In genomic region chr11:2377511-2378443, GRCh38 we compare ENCODE assay signal across 8 cellular contexts. TPM values are rescaled to one million over a fixed set of nuclear protein-coding genes. Genes with fewer than 3 reads are reported as not detected.
A peak's percentile ranks its signal among the peaks of the same experiment; 100 is the strongest.
DNase-seq lines count a peak whose midpoint lies in the region; ATAC-seq and TF ChIP-seq lines count a peak whose summit lies in the region.

No MANE protein-coding gene starts in this region.

- H4K20me1 ChIP-seq in HCT116 (ENCODE audit: insufficient read depth) (peaks cover 8% of the 10 kb centered on the region; the same call in 1 of the 2 replicates), PC-9 (ENCODE audit: insufficient read depth) (peaks cover 26% of the 10 kb centered on the region), osteoblast (ENCODE audit: insufficient read depth, low read length) (peaks cover 52% of the 10 kb centered on the region)

- no peaks in the 10 kb centered on the region for H3K9me3 Mint-ChIP-seq in Calu3 (ENCODE audit: low read depth, unreplicated experiment)
- H3K9me3 Mint-ChIP-seq in activated naive CD4-positive, alpha-beta T cell treated with anti-CD3 and anti-CD28 coated beads, Interleukin-2, amount 10 ng/mL, durations not matched to agents 7 days and 5 days = no peaks in the 10 kb centered on the region

- H3K79me2 ChIP-seq in HCT116 (ENCODE audit: insufficient read depth, low read length) (peaks cover 53% of the 10 kb centered on the region), PC-9 (ENCODE audit: low read depth) (peaks cover 39% of the 10 kb centered on the region), osteoblast (ENCODE audit: insufficient read depth, low read length) (peaks cover 53% of the 10 kb centered on the region)

- H3K4me1 Mint-ChIP-seq in Calu3 (ENCODE audit: low read depth, unreplicated experiment) = peaks cover 19% of the 10 kb centered on the region
- peaks cover 25% of the 10 kb centered on the region for H3K4me1 Mint-ChIP-seq in activated naive CD4-positive, alpha-beta T cell treated with anti-CD3 and anti-CD28 coated beads, Interleukin-2, amount 10 ng/mL, durations not matched to agents 7 days and 5 days

- H3K27ac ChIP-seq in HCT116 (ENCODE audit: low read depth, low read length) (peak overlapping the region; percentile 81), PC-9 (no peak overlapping the region), osteoblast (ENCODE audit: low read depth, low read length) (peak overlapping the region; percentile 77)

- DNase-seq in Calu3 (peak; percentile 50), HCT116 (ENCODE audit: low read depth, low spot score) (no peak), PC-9 (peak in 1 of 2 experiments; percentile 25), germinal center (ENCODE audit: low spot score) (peak; percentile 64), osteoblast (ENCODE audit: insufficient read length, low spot score, missing footprints) (peak; percentile 99), SIG-M5 (lab: John Stamatoyannopoulos, UW) (no peak), HPDE6-E6E7 (ENCODE audit: extremely low spot score) (no peak)
- peak; percentile 75 for DNase-seq in activated naive CD4-positive, alpha-beta T cell treated with anti-CD3 and anti-CD28 coated beads, Interleukin-2, amount 10 ng/mL, durations not matched to agents 7 days and 5 days

- POLR2A ChIA-PET in HCT116 (lab: Charles Lee) = interaction anchor here (0.6 to 1.8 kb wide), 8 partner anchors 9 to 1352 kb away, joined by 3 to 14 read pairs (median 3); partner anchors contain the start of gene TSSC4
- POLR2A ChIA-PET in PC-9 (lab: Charles Lee; ENCODE audit: unreplicated experiment) = interaction anchor here (0.6 to 0.9 kb wide), 5 partner anchors 13 to 552 kb away, joined by 3 to 7 read pairs (median 6); partner anchors contain the start of gene PHLDA2

- H3K27me3 ChIP-seq in HCT116 (ENCODE audit: insufficient read depth, low read length) (no peaks in the 10 kb centered on the region), PC-9 (ENCODE audit: insufficient read depth, low read depth) (no peaks in the 10 kb centered on the region), osteoblast (ENCODE audit: insufficient read depth, low read length) (no peaks in the 10 kb centered on the region)

- H3F3A ChIP-seq in PC-9 (ENCODE audit: insufficient read depth, low read depth) = no peaks in the 10 kb centered on the region

- H3K4me2 ChIP-seq in HCT116 (ENCODE audit: low read length) (peak overlapping the region; percentile 98), PC-9 (peak overlapping the region; percentile 86), osteoblast (ENCODE audit: insufficient read depth, low read length) (peak overlapping the region; percentile 89)

- intact Hi-C loops in Calu3 (cut with micrococcal nuclease; ENCODE audit: unreplicated experiment) (no loop called here), HCT116 (cut with micrococcal nuclease) (no loop called here), PC-9 (cut with micrococcal nuclease; ENCODE audit: unreplicated experiment) (no loop called here)

- TF ChIP-seq RAD21 in HCT116 (IDR thresholded peaks at IDR 0.05; ENCODE audit: low read depth) = no peak

- H3K9ac ChIP-seq in HCT116 (ENCODE audit: low read length) = peak overlapping the region; percentile 93

- CTCF ChIA-PET in Calu3 (lab: Charles Lee) = interaction anchor here (0.6 to 1.8 kb wide), 5 partner anchors 23 to 97 kb away, joined by 3 to 9 read pairs (median 3); partner anchors contain the start of gene TSSC4
- CTCF ChIA-PET in HCT116 (lab: Charles Lee) = interaction anchor here (1.3 to 1.8 kb wide), 4 partner anchors 23 to 515 kb away, joined by 3 to 8 read pairs (median 4); partner anchors contain the start of gene TSSC4
- CTCF ChIA-PET in PC-9 (lab: Charles Lee) = interaction anchor here (0.7 kb wide), 1 partner anchor 13 kb away, joined by 8 read pairs; no protein-coding TSS in a partner anchor
- CTCF ChIA-PET in activated naive CD4-positive, alpha-beta T cell treated with anti-CD3 and anti-CD28 coated beads, Interleukin-2, amount 10 ng/mL, durations not matched to agents 7 days and 5 days (lab: Charles Lee) = interaction anchor here (1.2 kb wide), 1 partner anchor 23 kb away, joined by 3 read pairs; the partner anchor contains the start of gene TSSC4

- peak overlapping the region; percentile 68 to 95 for H3K4me3 ChIP-seq in HCT116 (replicated peaks in 1 of 2; ENCODE audit: low read depth in 1 of 2, low read length in 2 of 2)
- peak overlapping the region; percentile 83 for H3K4me3 ChIP-seq in PC-9
- peak overlapping the region; percentile 93 for H3K4me3 ChIP-seq in osteoblast (ENCODE audit: insufficient read depth, low read length)

- peak; percentile 47 for ATAC-seq in HCT116

- H3K9me2 ChIP-seq in HCT116 (ENCODE audit: insufficient read depth) = no peaks in the 10 kb centered on the region
- no peaks in the 10 kb centered on the region for H3K9me2 ChIP-seq in PC-9 (ENCODE audit: insufficient read depth)

- H3K27me3 Mint-ChIP-seq in Calu3 (ENCODE audit: unreplicated experiment) = no peaks in the 10 kb centered on the region
- H3K27me3 Mint-ChIP-seq in activated naive CD4-positive, alpha-beta T cell treated with anti-CD3 and anti-CD28 coated beads, Interleukin-2, amount 10 ng/mL, durations not matched to agents 7 days and 5 days = peaks cover 21% of the 10 kb centered on the region

- peak overlapping the region; percentile 86 for H3K4me3 Mint-ChIP-seq in Calu3 (ENCODE audit: low read depth, unreplicated experiment)
- H3K4me3 Mint-ChIP-seq in activated naive CD4-positive, alpha-beta T cell treated with anti-CD3 and anti-CD28 coated beads, Interleukin-2, amount 10 ng/mL, durations not matched to agents 7 days and 5 days = peak overlapping the region; percentile 80

- TF ChIP-seq CTCF in Calu3 (IDR thresholded peaks at IDR 0.05; ENCODE audit: unreplicated experiment) (no peak), HCT116 (IDR thresholded peaks at IDR 0.05 in 2 of 3, conservative IDR thresholded peaks at IDR 0.05 in 1 of 3; ENCODE audit: borderline replicate concordance in 1 of 3, insufficient read depth in 1 of 3, low read depth in 2 of 3, low read length in 2 of 3) (no peak), PC-9 (conservative IDR thresholded peaks at IDR 0.05) (no peak), osteoblast (IDR thresholded peaks at IDR 0.05; ENCODE audit: extremely low read depth, low read depth, low read length) (no peak)

- peak overlapping the region; percentile 91 for H3K27ac Mint-ChIP-seq in Calu3 (ENCODE audit: unreplicated experiment)
- H3K27ac Mint-ChIP-seq in activated naive CD4-positive, alpha-beta T cell treated with anti-CD3 and anti-CD28 coated beads, Interleukin-2, amount 10 ng/mL, durations not matched to agents 7 days and 5 days = peak overlapping the region; percentile 85

- TSS peak; percentile 63 for BruUV-seq in Calu3 (replicated peaks; lab: Mats Ljungman, UMichigan)
- BruUV-seq in HCT116 (replicated peaks; lab: Mats Ljungman, UMichigan) = TSS peak; percentile 79
- BruUV-seq in PC-9 (replicated peaks; lab: Mats Ljungman, UMichigan) = TSS peak; percentile 76

- no peak for TF ChIP-seq POLR2A in HCT116 (IDR thresholded peaks at IDR 0.05; ENCODE audit: borderline replicate concordance, extremely low read depth, insufficient read depth, insufficient read length)

- H3K4me1 ChIP-seq in HCT116 (ENCODE audit: control insufficient read depth in 1 of 2, insufficient read depth in 2 of 2, low read length in 2 of 2) (peaks cover 7 to 48% of the 10 kb centered on the region in 2 experiments), PC-9 (replicated peaks; ENCODE audit: insufficient read depth) (0 out of 2 replicates have a peak, but pooled peaks cover 5% of the 10 kb centered on the region), osteoblast (ENCODE audit: insufficient read depth, low read length) (peaks cover 16% of the 10 kb centered on the region)

- no peaks in the 10 kb centered on the region for H3K9me3 ChIP-seq in HCT116 (ENCODE audit: control insufficient read depth in 1 of 2, insufficient read depth in 1 of 2, low read depth in 1 of 2, low read length in 2 of 2)
- no peaks in the 10 kb centered on the region for H3K9me3 ChIP-seq in PC-9 (ENCODE audit: insufficient read depth, low read depth)
- H3K9me3 ChIP-seq in osteoblast (ENCODE audit: low read depth, low read length) = no peaks in the 10 kb centered on the region

- RAD21 ChIA-PET in HCT116 (lab: Charles Lee; ENCODE audit: low non-redundant PET in 1 of 2, low total read pairs in 2 of 2, uncharacterized antibody in 2 of 2, unreplicated experiment in 2 of 2) = no interaction called here

- H2AFZ ChIP-seq in HCT116 (ENCODE audit: low read depth, low read length, poor library complexity, severe bottlenecking) (no peak overlapping the region), PC-9 (peak overlapping the region; percentile 39; the same call in 1 of the 2 replicates), osteoblast (ENCODE audit: low read length) (peak overlapping the region; percentile 41)

- peaks cover 35% of the 10 kb centered on the region for H3K36me3 Mint-ChIP-seq in Calu3 (ENCODE audit: insufficient read depth, unreplicated experiment)
- H3K36me3 Mint-ChIP-seq in activated naive CD4-positive, alpha-beta T cell treated with anti-CD3 and anti-CD28 coated beads, Interleukin-2, amount 10 ng/mL, durations not matched to agents 7 days and 5 days = peaks cover 5% of the 10 kb centered on the region

- H3K36me3 ChIP-seq in HCT116 (ENCODE audit: control insufficient read depth in 1 of 2, insufficient read depth in 2 of 2, low read length in 2 of 2) (peaks cover 0 to 18% of the 10 kb centered on the region in 2 experiments; a peak in 1 of 4 replicates), PC-9 (ENCODE audit: low read depth) (no peaks in the 10 kb centered on the region), osteoblast (ENCODE audit: insufficient read depth, low read length) (peaks cover 3% of the 10 kb centered on the region)

RNA-seq across cellular contexts. Expression of gene CD81, which starts 0.7 kb away (rescaled TPM):
- 283 and 310 TPM in 2 replicates for total RNA-seq in Calu3 (2022)
- total RNA-seq in HCT116 (2021; ENCODE audit: unreplicated experiment) = 296 TPM
- polyA plus RNA-seq in HCT116 (2012) = 454 and 578 TPM in 2 replicates
- 180 and 231 TPM in 2 replicates for total RNA-seq in PC-9 (2021)
- total RNA-seq in osteoblast = 184 and 195 TPM in 2 replicates

RNA-seq across cellular contexts. Expression of gene TSSC4, which starts 22.8 kb away (rescaled TPM):
- 49.4 and 51.9 TPM in 2 replicates for total RNA-seq in Calu3 (2022)
- 47.1 TPM for total RNA-seq in HCT116 (2021; ENCODE audit: unreplicated experiment)
- 40.5 and 46.1 TPM in 2 replicates for polyA plus RNA-seq in HCT116 (2012)
- 35.6 and 49.3 TPM in 2 replicates for total RNA-seq in PC-9 (2021)
- total RNA-seq in osteoblast = 42.4 and 46.7 TPM in 2 replicates

Comparison
In these comparisons a context has a peak if more than half of its experiments do, and no peak if none do; other contexts are left out.
1. DNase-seq: peak in Calu3 (single experiment), activated naive CD4-positive, alpha-beta T cell treated with anti-CD3 and anti-CD28 coated beads, Interleukin-2, amount 10 ng/mL, durations not matched to agents 7 days and 5 days (single experiment), germinal center (single experiment) and osteoblast (single experiment); none in HCT116 (single experiment), SIG-M5 (single experiment) and HPDE6-E6E7 (single experiment).
2. Peak in every context shown above with its lines, with median percentiles within 50 percentile points of each other: H3K4me2 ChIP-seq and H3K4me3 ChIP-seq.